8 cellular contexts compared by ENCODE assay signal in genomic region chr1:42940851-42941639, GRCh38. TPM values are rescaled to one million over a fixed set of nuclear protein-coding genes. Genes with fewer than 3 reads are reported as not detected.
DNase-seq lines count a peak whose midpoint lies in the region; ATAC-seq and TF ChIP-seq lines count a peak whose summit lies in the region.

No MANE protein-coding gene starts in this region.

- peaks cover 99% of the 10 kb centered on the region for H3K4me1 Mint-ChIP-seq in activated naive CD4-positive, alpha-beta T cell treated with anti-CD3 and anti-CD28 coated beads, Interleukin-2, amount 10 ng/mL, durations not matched to agents 7 days and 5 days
- peaks cover 99% of the 10 kb centered on the region for H3K4me1 Mint-ChIP-seq in activated CD4-positive, alpha-beta memory T cell treated with anti-CD3 and anti-CD28 coated beads, Interleukin-2, amount 10 ng/mL, durations not matched to agents 7 days and 5 days
- H3K4me1 Mint-ChIP-seq in glutamatergic neuron (ENCODE audit: low read depth, unreplicated experiment), result peaks cover 9% of the 10 kb centered on the region
- H3K4me1 Mint-ChIP-seq in nephron progenitor cell, result peaks cover 78% of the 10 kb centered on the region

- CTCF ChIA-PET in activated naive CD4-positive, alpha-beta T cell treated with anti-CD3 and anti-CD28 coated beads, Interleukin-2, amount 10 ng/mL, durations not matched to agents 7 days and 5 days (lab: Charles Lee), result interaction anchor here (1.1 to 2.9 kb wide), 3 partner anchors 9 to 19 kb away, joined by 3 to 12 read pairs (median 4); no protein-coding TSS in a partner anchor
- CTCF ChIA-PET in activated CD4-positive, alpha-beta memory T cell treated with anti-CD3 and anti-CD28 coated beads, Interleukin-2, amount 10 ng/mL, durations not matched to agents 7 days and 5 days (lab: Charles Lee), result interaction anchor here (0.9 to 1.3 kb wide), 4 partner anchors 9 to 18 kb away, joined by 3 to 5 read pairs (median 4); no protein-coding TSS in a partner anchor

- ATAC-seq in HG03097 (IDR thresholded peaks at IDR 0.05; ENCODE audit: low FRiP score, unreplicated experiment), result no peak

- no peak for DNase-seq in activated naive CD4-positive, alpha-beta T cell treated with anti-CD3 and anti-CD28 coated beads, Interleukin-2, amount 10 ng/mL, durations not matched to agents 7 days and 5 days
- no peak for DNase-seq in activated naive CD4-positive, alpha-beta T cell treated with anti-CD3 and anti-CD28 coated beads, Interleukin-2, amount 50 U/mL, for 16 hours
- DNase-seq in activated CD4-positive, alpha-beta memory T cell treated with anti-CD3 and anti-CD28 coated beads, Interleukin-2, amount 10 ng/mL, durations not matched to agents 7 days and 5 days, result peak; percentile 64
- no peak for DNase-seq in glutamatergic neuron
- peak; percentile 30 for DNase-seq in stimulated activated CD8-positive, alpha-beta memory T cell treated with anti-CD3 and anti-CD28 coated beads, Interleukin-4, amount 100 ng/mL, for 48 hours
- no peak for DNase-seq in nephron progenitor cell
- DNase-seq in NCI-H524 (lab: John Stamatoyannopoulos, UW), result no peak

- peak overlapping the region; percentile 89 for H3K27ac Mint-ChIP-seq in activated naive CD4-positive, alpha-beta T cell treated with anti-CD3 and anti-CD28 coated beads, Interleukin-2, amount 10 ng/mL, durations not matched to agents 7 days and 5 days
- H3K27ac Mint-ChIP-seq in activated CD4-positive, alpha-beta memory T cell treated with anti-CD3 and anti-CD28 coated beads, Interleukin-2, amount 10 ng/mL, durations not matched to agents 7 days and 5 days, result peak overlapping the region; percentile 94
- peak overlapping the region; percentile 5 for H3K27ac Mint-ChIP-seq in glutamatergic neuron (ENCODE audit: unreplicated experiment)
- H3K27ac Mint-ChIP-seq in nephron progenitor cell, result no peak overlapping the region

- TF ChIP-seq CTCF in glutamatergic neuron (IDR thresholded peaks at IDR 0.05; ENCODE audit: partially characterized antibody, unreplicated experiment) (no peak), nephron progenitor cell (IDR thresholded peaks at IDR 0.05) (no peak)

- no peaks in the 10 kb centered on the region for H3K9me3 Mint-ChIP-seq in activated naive CD4-positive, alpha-beta T cell treated with anti-CD3 and anti-CD28 coated beads, Interleukin-2, amount 10 ng/mL, durations not matched to agents 7 days and 5 days
- H3K9me3 Mint-ChIP-seq in activated CD4-positive, alpha-beta memory T cell treated with anti-CD3 and anti-CD28 coated beads, Interleukin-2, amount 10 ng/mL, durations not matched to agents 7 days and 5 days, result no peaks in the 10 kb centered on the region
- H3K9me3 Mint-ChIP-seq in glutamatergic neuron (ENCODE audit: unreplicated experiment), result no peaks in the 10 kb centered on the region
- H3K9me3 Mint-ChIP-seq in nephron progenitor cell, result no peaks in the 10 kb centered on the region

- H3K27me3 Mint-ChIP-seq in activated naive CD4-positive, alpha-beta T cell treated with anti-CD3 and anti-CD28 coated beads, Interleukin-2, amount 10 ng/mL, durations not matched to agents 7 days and 5 days, result no peaks in the 10 kb centered on the region
- H3K27me3 Mint-ChIP-seq in activated CD4-positive, alpha-beta memory T cell treated with anti-CD3 and anti-CD28 coated beads, Interleukin-2, amount 10 ng/mL, durations not matched to agents 7 days and 5 days, result no peaks in the 10 kb centered on the region
- H3K27me3 Mint-ChIP-seq in glutamatergic neuron (ENCODE audit: unreplicated experiment), result peaks cover 9% of the 10 kb centered on the region
- H3K27me3 Mint-ChIP-seq in nephron progenitor cell (ENCODE audit: low read depth, poor library complexity), result peaks cover 3% of the 10 kb centered on the region

- peaks cover 84% of the 10 kb centered on the region for H3K36me3 Mint-ChIP-seq in activated naive CD4-positive, alpha-beta T cell treated with anti-CD3 and anti-CD28 coated beads, Interleukin-2, amount 10 ng/mL, durations not matched to agents 7 days and 5 days
- peaks cover 88% of the 10 kb centered on the region for H3K36me3 Mint-ChIP-seq in activated CD4-positive, alpha-beta memory T cell treated with anti-CD3 and anti-CD28 coated beads, Interleukin-2, amount 10 ng/mL, durations not matched to agents 7 days and 5 days (ENCODE audit: low read depth)
- H3K36me3 Mint-ChIP-seq in glutamatergic neuron (ENCODE audit: unreplicated experiment), result peaks cover 3% of the 10 kb centered on the region
- peaks cover 64% of the 10 kb centered on the region for H3K36me3 Mint-ChIP-seq in nephron progenitor cell (ENCODE audit: low read depth)

- H3K4me3 Mint-ChIP-seq in activated naive CD4-positive, alpha-beta T cell treated with anti-CD3 and anti-CD28 coated beads, Interleukin-2, amount 10 ng/mL, durations not matched to agents 7 days and 5 days, result no peak overlapping the region
- H3K4me3 Mint-ChIP-seq in activated CD4-positive, alpha-beta memory T cell treated with anti-CD3 and anti-CD28 coated beads, Interleukin-2, amount 10 ng/mL, durations not matched to agents 7 days and 5 days, result peak overlapping the region; percentile 50
- no peak overlapping the region for H3K4me3 Mint-ChIP-seq in glutamatergic neuron (ENCODE audit: unreplicated experiment)
- no peak overlapping the region for H3K4me3 Mint-ChIP-seq in nephron progenitor cell

- POLR2A ChIA-PET in activated CD4-positive, alpha-beta memory T cell treated with anti-CD3 and anti-CD28 coated beads, Interleukin-2, amount 10 ng/mL, durations not matched to agents 7 days and 5 days (lab: Charles Lee), result interaction anchor here (1.0 to 17.7 kb wide), 5 partner anchors 9 to 17 kb away, joined by 3 to 387 read pairs (median 31); partner anchors contain the start of gene SLC2A1

RNA-seq across cellular contexts. Expression of gene SLC2A1, which starts 17.6 kb away (rescaled TPM):
- total RNA-seq in activated CD4-positive, alpha-beta memory T cell treated with anti-CD3 and anti-CD28 coated beads, Interleukin-2, amount 10 ng/mL, durations not matched to agents 7 days and 5 days, result 100 to 1,000 TPM; 153 TPM
- 25.0 TPM for total RNA-seq in glutamatergic neuron (ENCODE audit: unreplicated experiment)

Comparison
In these comparisons a context has a peak if more than half of its experiments do, and no peak if none do; other contexts are left out.
1. DNase-seq: peak in activated CD4-positive, alpha-beta memory T cell treated with anti-CD3 and anti-CD28 coated beads, Interleukin-2, amount 10 ng/mL, durations not matched to agents 7 days and 5 days (single experiment) and stimulated activated CD8-positive, alpha-beta memory T cell treated with anti-CD3 and anti-CD28 coated beads, Interleukin-4, amount 100 ng/mL, for 48 hours (single experiment); none in activated naive CD4-positive, alpha-beta T cell treated with anti-CD3 and anti-CD28 coated beads, Interleukin-2, amount 10 ng/mL, durations not matched to agents 7 days and 5 days (single experiment), activated naive CD4-positive, alpha-beta T cell treated with anti-CD3 and anti-CD28 coated beads, Interleukin-2, amount 50 U/mL, for 16 hours (single experiment), glutamatergic neuron (single experiment), nephron progenitor cell (single experiment) and NCI-H524 (0 of 2).